ENCODE assay signal across 1 cellular context in genomic region chr1:208166340-208167138, GRCh38.
TF ChIP-seq lines count a peak whose summit lies in the region.

No MANE protein-coding gene starts in this region.

TF ChIP-seq in WTC11, 78 proteins besides CTCF, POLR2A, EP300 and RAD21 (continued from another document):
- TF ChIP-seq ZNF532 (CRISPR knock-in tag; IDR thresholded peaks at IDR 0.05; ENCODE audit: borderline replicate concordance) = no peak
- no peak for TF ChIP-seq ZBTB21 (CRISPR knock-in tag; IDR thresholded peaks at IDR 0.05; ENCODE audit: borderline replicate concordance)
- TF ChIP-seq ZBTB43 (CRISPR knock-in tag; IDR thresholded peaks at IDR 0.05) = no peak
- TF ChIP-seq ZNF416 (CRISPR knock-in tag; IDR thresholded peaks at IDR 0.05) = no peak
- no peak for TF ChIP-seq ZNF281 (CRISPR knock-in tag; IDR thresholded peaks at IDR 0.05)
- TF ChIP-seq RORB (CRISPR knock-in tag; IDR thresholded peaks at IDR 0.05) = no peak
- no peak for TF ChIP-seq TCF7 (CRISPR knock-in tag; IDR thresholded peaks at IDR 0.05; ENCODE audit: low read depth)
- TF ChIP-seq KAT7 (CRISPR knock-in tag; IDR thresholded peaks at IDR 0.05; ENCODE audit: borderline replicate concordance) = no peak
- TF ChIP-seq OVOL2 (CRISPR knock-in tag; IDR thresholded peaks at IDR 0.05; ENCODE audit: borderline replicate concordance) = no peak
- no peak for TF ChIP-seq MXD4 (CRISPR knock-in tag; IDR thresholded peaks at IDR 0.05; ENCODE audit: borderline replicate concordance)
